ENCODE assay signal across 22 cellular contexts in genomic region chr12:49161092-49161795, GRCh38. TPM values are rescaled to one million over a fixed set of nuclear protein-coding genes. Genes with fewer than 3 reads are reported as not detected.
DNase-seq lines count a peak whose midpoint lies in the region; ATAC-seq and TF ChIP-seq lines count a peak whose summit lies in the region.
"Had no signal": no experiment of that assay in that cellular context is flagged by ENCODE, and none has a peak within 500 bp of the region (broad histone marks: within the 10 kb centered on the region; RNA-seq: fewer than 3 reads in every experiment).

No MANE protein-coding gene starts in this region.

- H3K27me3 ChIP-seq in BLaER1, result no peaks in the 10 kb centered on the region
- no peaks in the 10 kb centered on the region for H3K27me3 ChIP-seq in Karpas-422 (ENCODE audit: low read length)
- H3K27me3 ChIP-seq in testis, result no peaks in the 10 kb centered on the region
- H3K27me3 ChIP-seq: esophagus squamous epithelium, suprapubic skin had no signal

- H3K4me1 ChIP-seq in BLaER1 (peaks cover 56% of the 10 kb centered on the region), Karpas-422 (ENCODE audit: low read length) (peaks cover 20% of the 10 kb centered on the region), OCI-LY7 (ENCODE audit: insufficient read depth, low read length, poor library complexity, severe bottlenecking) (peaks cover 30% of the 10 kb centered on the region), mucosa of descending colon (ENCODE audit: low read depth) (no peaks in the 10 kb centered on the region), testis (no peaks in the 10 kb centered on the region)
- H3K4me1 ChIP-seq: esophagus squamous epithelium, suprapubic skin had no signal

- no peaks in the 10 kb centered on the region for H3K27me3 Mint-ChIP-seq in dendritic cell treated with granulocyte-macrophage colony-stimulating factor and Interleukin-4, amounts not matched to agents 40 ng/mL and 50 ng/mL, for 4 days

- H3K36me3 ChIP-seq in BLaER1 (no peaks in the 10 kb centered on the region), Karpas-422 (ENCODE audit: insufficient read depth, low read length) (no peaks in the 10 kb centered on the region), OCI-LY7 (ENCODE audit: insufficient read depth, low read length) (no peaks in the 10 kb centered on the region), mucosa of descending colon (ENCODE audit: low read depth) (no peaks in the 10 kb centered on the region), testis (ENCODE audit: low read depth, missing control alignments) (no peaks in the 10 kb centered on the region)
- H3K36me3 ChIP-seq: esophagus squamous epithelium, suprapubic skin had no signal

- WGBS in testis, 2 donors, result 73 to 76% methylated on average over 6 of the region's 6 CpGs

- H3K4me1 Mint-ChIP-seq in dendritic cell treated with granulocyte-macrophage colony-stimulating factor and Interleukin-4, amounts not matched to agents 40 ng/mL and 50 ng/mL, for 4 days (ENCODE audit: low read depth), result peaks cover 31% of the 10 kb centered on the region

- no peak overlapping the region for H3K9ac ChIP-seq in BLaER1
- peak overlapping the region; percentile 33; the same call in 1 of the 2 replicates for H3K9ac ChIP-seq in Karpas-422 (ENCODE audit: low read length)

- no peaks in the 10 kb centered on the region for H3K9me3 Mint-ChIP-seq in dendritic cell treated with granulocyte-macrophage colony-stimulating factor and Interleukin-4, amounts not matched to agents 40 ng/mL and 50 ng/mL, for 4 days

- H3K9me2 ChIP-seq in Karpas-422 (replicated peaks; ENCODE audit: insufficient read depth, low read length), result no peaks in the 10 kb centered on the region
- H3K9me2 ChIP-seq in OCI-LY7 (ENCODE audit: insufficient read depth, low read length), result no peaks in the 10 kb centered on the region

- TF ChIP-seq POLR2A in testis (IDR thresholded peaks at IDR 0.05), result no peak

- no peaks in the 10 kb centered on the region for H3K36me3 Mint-ChIP-seq in dendritic cell treated with granulocyte-macrophage colony-stimulating factor and Interleukin-4, amounts not matched to agents 40 ng/mL and 50 ng/mL, for 4 days (ENCODE audit: low read depth)

- H3K4me2 ChIP-seq in BLaER1 (peak overlapping the region; percentile 79), Karpas-422 (ENCODE audit: low read depth, low read length, poor library complexity, severe bottlenecking) (peak overlapping the region; percentile 67), OCI-LY7 (ENCODE audit: low read length) (peak overlapping the region; percentile 42)
- H3K4me2 ChIP-seq: smooth muscle cell had no signal

- intact Hi-C loops in OCI-LY7 (cut with micrococcal nuclease; ENCODE audit: unreplicated experiment) (no loop called here), mucosa of descending colon (cut with DNase I, micrococcal nuclease) (no loop called here), testis (cut with DNase I; ENCODE audit: low total_unique reads) (no loop called here)
- intact Hi-C loops in dendritic cell treated with granulocyte-macrophage colony-stimulating factor and Interleukin-4, amounts not matched to agents 40 ng/mL and 50 ng/mL, for 4 days (cut with micrococcal nuclease), result no loop called here

- BruUV-seq in OCI-LY7 (replicated peaks; lab: Mats Ljungman, UMichigan), result no TSS peak

- POLR2A ChIA-PET in OCI-LY7 (lab: Charles Lee), result interaction anchor here (0.5 to 1.9 kb wide), 6 partner anchors 11 to 31 kb away, joined by 3 to 6 read pairs (median 4); partner anchors contain the start of gene TUBA1A

- no peak overlapping the region for H2AFZ ChIP-seq in Karpas-422 (ENCODE audit: low read length)
- peak overlapping the region; percentile 27; the same call in 1 of the 2 replicates for H2AFZ ChIP-seq in OCI-LY7 (ENCODE audit: low read length)

- no peaks in the 10 kb centered on the region for H3K9me3 ChIP-seq in BLaER1
- no peaks in the 10 kb centered on the region for H3K9me3 ChIP-seq in Karpas-422 (ENCODE audit: low read length)
- no peaks in the 10 kb centered on the region for H3K9me3 ChIP-seq in OCI-LY7 (ENCODE audit: low read length)
- H3K9me3 ChIP-seq in mucosa of descending colon, result no peaks in the 10 kb centered on the region
- no peaks in the 10 kb centered on the region for H3K9me3 ChIP-seq in testis
- H3K9me3 ChIP-seq: esophagus squamous epithelium, suprapubic skin had no signal

- H3K4me3 ChIP-seq in BLaER1, result no peak overlapping the region
- H3K4me3 ChIP-seq in Karpas-422 (ENCODE audit: low read length), result peak overlapping the region; percentile 57
- H3K4me3 ChIP-seq in OCI-LY7 (ENCODE audit: low read depth, low read length, poor library complexity, severe bottlenecking), result peak overlapping the region; percentile 47
- no peak overlapping the region for H3K4me3 ChIP-seq in mucosa of descending colon
- no peak overlapping the region for H3K4me3 ChIP-seq in testis
- H3K4me3 ChIP-seq: esophagus squamous epithelium, smooth muscle cell, suprapubic skin had no signal

- no peak for TF ChIP-seq CTCF in OCI-LY7 (conservative IDR thresholded peaks at IDR 0.05; ENCODE audit: low read length)
- no peak for TF ChIP-seq CTCF in mucosa of descending colon (IDR thresholded peaks at IDR 0.05)
- no peak for TF ChIP-seq CTCF in testis (IDR thresholded peaks at IDR 0.05)
- no peak for TF ChIP-seq CTCF in GM13976 (IDR thresholded peaks at IDR 0.05; ENCODE audit: borderline replicate concordance, control extremely low read depth, extremely low read depth, insufficient read depth, missing control alignments)

- H4K20me1 ChIP-seq in BLaER1 (no peaks in the 10 kb centered on the region), Karpas-422 (ENCODE audit: insufficient read depth, low read depth, low read length) (no peaks in the 10 kb centered on the region), OCI-LY7 (ENCODE audit: insufficient read depth, low read length) (no peaks in the 10 kb centered on the region)

- H3K79me2 ChIP-seq in Karpas-422 (ENCODE audit: low read length) (no peaks in the 10 kb centered on the region), OCI-LY7 (ENCODE audit: insufficient read depth, low read depth, low read length) (no peaks in the 10 kb centered on the region)

- peak overlapping the region; percentile 83 for H3K27ac Mint-ChIP-seq in dendritic cell treated with granulocyte-macrophage colony-stimulating factor and Interleukin-4, amounts not matched to agents 40 ng/mL and 50 ng/mL, for 4 days

- CTCF ChIA-PET in OCI-LY7 (lab: Charles Lee; ENCODE audit: unreplicated experiment), result no interaction called here

- ATAC-seq in mucosa of descending colon (no peak), GM18861 (IDR thresholded peaks at IDR 0.05; ENCODE audit: unreplicated experiment) (no peak)
- ATAC-seq: left colon had no signal

- in situ Hi-C loops in GM13976 (cut with MboI; ENCODE audit: low sequenced_read_pairs, unreplicated experiment), result no loop called here

- H3K4me3 Mint-ChIP-seq in dendritic cell treated with granulocyte-macrophage colony-stimulating factor and Interleukin-4, amounts not matched to agents 40 ng/mL and 50 ng/mL, for 4 days, result no peak overlapping the region

- peak; percentile 71 for DNase-seq in Karpas-422
- peak; percentile 34 for DNase-seq in OCI-LY7 (ENCODE audit: low spot score)
- DNase-seq in mucosa of descending colon, result no peak
- DNase-seq in testis, result no peak
- DNase-seq in GM13976 (ENCODE audit: low spot score), result no peak
- DNase-seq: activated CD4-positive, alpha-beta T cell treated with anti-CD3 and anti-CD28 coated beads, Interleukin-2, amount 50 U/mL, for 4 hours; activated naive CD4-positive, alpha-beta T cell treated with Interleukin-2 at 50 U/mL for 16 hours; aorta; DMS 273 treated with DMSO at 0.1 percent for 48 hours; effector CD8-positive, alpha-beta T cell; esophagus squamous epithelium; GDM1; left colon; NCI-H1417 treated with DMSO at 0.1 percent for 48 hours; RPMI8226 had no signal

- H3K27ac ChIP-seq in BLaER1, result peak overlapping the region; percentile 91
- H3K27ac ChIP-seq in Karpas-422 (ENCODE audit: low read length), result no peak overlapping the region
- no peak overlapping the region for H3K27ac ChIP-seq in OCI-LY7 (ENCODE audit: low read depth, low read length, poor library complexity, severe bottlenecking)
- H3K27ac ChIP-seq in testis, result no peak overlapping the region
- H3K27ac ChIP-seq: C4-2B, esophagus squamous epithelium, suprapubic skin, VCaP had no signal

RNA-seq across cellular contexts. Expression of gene TUBA1A, which starts 27.6 kb away (rescaled TPM):
- 126 and 139 TPM in 2 replicates for total RNA-seq in Karpas-422 (2014; rRNA removed; shearing (Covaris generic); ENCODE audit: low replicate concordance)
- total RNA-seq in OCI-LY7 (2014; rRNA removed; shearing (Covaris generic)), result 189 and 214 TPM in 2 replicates
- total RNA-seq in OCI-LY7 (2022), result 136 and 159 TPM in 2 replicates
- total RNA-seq in mucosa of descending colon, result 100 to 1,000 TPM in 1 of 3 donors, 10 to 100 TPM in 2; 20.5 to 295 (median 64.4) TPM
- total RNA-seq in testis, result 100 to 1,000 TPM; 156 to 269 TPM
- polyA plus RNA-seq in testis (ENCODE audit: insufficient read depth, low read depth, low replicate concordance), result 282 TPM

RNA-seq across cellular contexts. Expression of gene TUBA1B, which starts 30.0 kb away (rescaled TPM):
- 770 and 904 TPM in 2 replicates for total RNA-seq in Karpas-422 (2014; rRNA removed; shearing (Covaris generic); ENCODE audit: low replicate concordance)
- total RNA-seq in OCI-LY7 (2014; rRNA removed; shearing (Covaris generic)), result 3,393 and 3,539 TPM in 2 replicates
- total RNA-seq in OCI-LY7 (2022) (2,079 and 2,137 TPM in 2 replicates), mucosa of descending colon (100 to 1,000 TPM; 391 to 679 (median 491) TPM), testis (1,000 to 10,000 TPM in 1 of 2 donors, 100 to 1,000 TPM in 1; 642 to 1,178 TPM)
- 894 TPM for polyA plus RNA-seq in testis (ENCODE audit: insufficient read depth, low read depth, low replicate concordance)

RNA-seq across cellular contexts. Expression of gene LMBR1L, which starts 50.6 kb away (rescaled TPM):
- 17.5 and 46.8 TPM in 2 replicates for total RNA-seq in Karpas-422 (2014; rRNA removed; shearing (Covaris generic); ENCODE audit: low replicate concordance)
- total RNA-seq in OCI-LY7 (2014; rRNA removed; shearing (Covaris generic)), result 26.8 and 37.2 TPM in 2 replicates
- total RNA-seq in OCI-LY7 (2022) (43.6 and 48.1 TPM in 2 replicates), mucosa of descending colon (10 to 100 TPM; 46.1 to 77.4 (median 68.1) TPM), testis (100 to 1,000 TPM; 223 to 265 TPM)
- polyA plus RNA-seq in testis (ENCODE audit: insufficient read depth, low read depth, low replicate concordance), result 178 TPM

Comparison
In these comparisons a context has a peak if more than half of its experiments do, and no peak if none do; other contexts are left out.
1. H3K4me3 ChIP-seq: peak in Karpas-422 (single experiment) and OCI-LY7 (single experiment); none in BLaER1 (single experiment), mucosa of descending colon (single experiment) and testis (0 of 2).
2. DNase-seq: peak in Karpas-422 (single experiment) and OCI-LY7 (single experiment); none in mucosa of descending colon (0 of 3), testis (single experiment) and GM13976 (single experiment).
3. Peak in every context shown above with its lines, with median percentiles within 50 percentile points of each other: H3K4me2 ChIP-seq.